9 cellular contexts compared by ENCODE assay signal in the genomic region with DNA sequence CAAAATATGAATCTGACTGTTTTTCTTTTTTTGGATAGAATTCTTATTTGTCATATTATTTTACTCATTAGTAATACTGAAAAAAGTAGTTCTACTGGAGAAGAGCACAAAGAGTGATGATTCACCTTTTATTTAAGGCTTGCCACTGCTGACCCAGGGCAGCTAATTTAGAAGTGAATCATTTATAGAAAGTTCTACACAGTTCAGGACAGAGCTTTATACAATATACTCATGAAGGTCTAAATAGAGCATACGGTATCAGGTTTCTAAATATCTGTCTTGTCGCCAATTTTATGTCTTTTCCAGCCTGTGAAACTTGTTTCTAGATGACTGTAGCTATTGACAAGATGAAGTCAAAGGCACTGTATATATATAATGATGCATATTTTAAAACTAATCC. TPM values are rescaled to one million over a fixed set of nuclear protein-coding genes. Genes with fewer than 3 reads are reported as not detected.
A peak's percentile ranks its signal among the peaks of the same experiment; 100 is the strongest.
DNase-seq lines count a peak whose midpoint lies in the region; ATAC-seq, FAIRE-seq and TF ChIP-seq lines count a peak whose summit lies in the region.
"Had no signal": no experiment of that assay in that cellular context is flagged by ENCODE, and none has a peak within 500 bp of the region (broad histone marks: within the 10 kb centered on the region; RNA-seq: fewer than 3 reads in every experiment).

No MANE protein-coding gene starts in this region.

- FAIRE-seq in HTR-8/SVneo (lab: Jason Lieb, UNC): no peak

- no peaks in the 10 kb centered on the region for H3K4me1 Mint-ChIP-seq in stimulated activated naive CD8-positive, alpha-beta T cell treated with anti-CD3 and anti-CD28 coated beads, Interleukin-15, amount 100 ng/mL, for 72 hours

- H3K9me3 Mint-ChIP-seq in activated naive CD4-positive, alpha-beta T cell treated with anti-CD3 and anti-CD28 coated beads, Interleukin-2, amount 50 U/mL, for 72 hours: no peaks in the 10 kb centered on the region
- no peaks in the 10 kb centered on the region for H3K9me3 Mint-ChIP-seq in stimulated activated naive CD8-positive, alpha-beta T cell treated with anti-CD3 and anti-CD28 coated beads, Interleukin-15, amount 100 ng/mL, for 72 hours

- TF ChIP-seq CTCF in fibroblast of mammary gland (conservative IDR thresholded peaks at IDR 0.05; ENCODE audit: control insufficient read depth, insufficient read depth, low read depth, low read length): no peak

- no peak overlapping the region for H3K4me3 ChIP-seq in fibroblast of mammary gland (ENCODE audit: control insufficient read depth, low read depth, low read length)

- no peaks in the 10 kb centered on the region for H3K36me3 Mint-ChIP-seq in activated naive CD4-positive, alpha-beta T cell treated with anti-CD3 and anti-CD28 coated beads, Interleukin-2, amount 50 U/mL, for 72 hours

- DNase-seq in activated naive CD4-positive, alpha-beta T cell treated with anti-CD3 and anti-CD28 coated beads, Interleukin-2, amount 50 U/mL, for 72 hours (ENCODE audit: low spot score in 2 of 2): no peak
- DNase-seq in activated naive CD4-positive, alpha-beta T cell treated with Interleukin-2 at 50 U/mL for 16 hours: no peak
- DNase-seq in HTR-8/SVneo (ENCODE audit: insufficient read length, low spot score) (peak; percentile 54), fibroblast of mammary gland (ENCODE audit: low read depth) (peak; percentile 96), SKM-1 treated with dmso at 0.1 percent for 144 hours (lab: John Stamatoyannopoulos, UW; ENCODE audit: unreplicated experiment) (no peak)
- no peak for DNase-seq in stimulated activated naive CD8-positive, alpha-beta T cell treated with anti-CD3 and anti-CD28 coated beads, Interleukin-15, amount 100 ng/mL, for 72 hours
- DNase-seq in activated naive CD4-positive, alpha-beta T cell (lab: John Stamatoyannopoulos, UW): no peak
- DNase-seq in activated naive CD4-positive, alpha-beta T cell treated with anti-CD3 and anti-CD28 coated beads, Interleukin-2, amount 50 U/mL, for 16 hours: no peak
- DNase-seq: activated CD8-positive, alpha-beta memory T cell treated with anti-CD3 and anti-CD28 coated beads for 24 hours had no signal

- H3K4me3 Mint-ChIP-seq in stimulated activated naive CD8-positive, alpha-beta T cell treated with anti-CD3 and anti-CD28 coated beads, Interleukin-15, amount 100 ng/mL, for 72 hours: no peak overlapping the region

- H3K27me3 Mint-ChIP-seq in stimulated activated naive CD8-positive, alpha-beta T cell treated with anti-CD3 and anti-CD28 coated beads, Interleukin-15, amount 100 ng/mL, for 72 hours: peaks cover 42% of the 10 kb centered on the region

- ATAC-seq in activated naive CD4-positive, alpha-beta T cell treated with anti-CD3 and anti-CD28 coated beads, Interleukin-2, amount 50 U/mL, for 72 hours: peak; percentile 48 to 99
- peak; percentile 66 for ATAC-seq in stimulated activated naive CD8-positive, alpha-beta T cell treated with anti-CD3 and anti-CD28 coated beads, Interleukin-15, amount 100 ng/mL, for 72 hours

- no peak overlapping the region for H3K27ac Mint-ChIP-seq in activated naive CD4-positive, alpha-beta T cell treated with anti-CD3 and anti-CD28 coated beads, Interleukin-2, amount 50 U/mL, for 72 hours
- no peak overlapping the region for H3K27ac Mint-ChIP-seq in stimulated activated naive CD8-positive, alpha-beta T cell treated with anti-CD3 and anti-CD28 coated beads, Interleukin-15, amount 100 ng/mL, for 72 hours

RNA-seq across cellular contexts. Expression of a gene that starts 25.0 kb away (rescaled TPM):
- under 1 TPM; 0.16 to 0.39 TPM for total RNA-seq in activated naive CD4-positive, alpha-beta T cell treated with anti-CD3 and anti-CD28 coated beads, Interleukin-2, amount 50 U/mL, for 72 hours

Comparison
In these comparisons a context has a peak if more than half of its experiments do, and no peak if none do; other contexts are left out.
1. DNase-seq: peak in HTR-8/SVneo (single experiment) and fibroblast of mammary gland (single experiment); none in activated naive CD4-positive, alpha-beta T cell treated with anti-CD3 and anti-CD28 coated beads, Interleukin-2, amount 50 U/mL, for 72 hours (0 of 2), activated naive CD4-positive, alpha-beta T cell treated with Interleukin-2 at 50 U/mL for 16 hours (single experiment), stimulated activated naive CD8-positive, alpha-beta T cell treated with anti-CD3 and anti-CD28 coated beads, Interleukin-15, amount 100 ng/mL, for 72 hours (0 of 2), SKM-1 treated with dmso at 0.1 percent for 144 hours (single experiment), activated naive CD4-positive, alpha-beta T cell (0 of 4) and activated naive CD4-positive, alpha-beta T cell treated with anti-CD3 and anti-CD28 coated beads, Interleukin-2, amount 50 U/mL, for 16 hours (single experiment).